Comparison of ENCODE assay signal across 1 cellular context in genomic region chr17:63015824-63016223, GRCh38.
TF ChIP-seq lines count a peak whose summit lies in the region.

No MANE protein-coding gene starts in this region.

TF ChIP-seq in GM23338, 12 proteins besides CTCF, POLR2A, EP300 and RAD21 (continued from another document):
- no peak for TF ChIP-seq REST (IDR thresholded peaks at IDR 0.05; ENCODE audit: unreplicated experiment)
- TF ChIP-seq POLR2AphosphoS5 (IDR thresholded peaks at IDR 0.05; ENCODE audit: low read depth) = no peak
- TF ChIP-seq ZNF462 (CRISPR knock-in tag; IDR thresholded peaks at IDR 0.05) = no peak
- TF ChIP-seq STAT1 (IDR thresholded peaks at IDR 0.05; ENCODE audit: unreplicated experiment) = no peak
TF ChIP-seq in GM23338: peak in this region for 0.
